ENCODE assay signal across 22 cellular contexts in genomic region chr9:87392091-87392490, GRCh38.
A peak's percentile ranks its signal among the peaks of the same experiment; 100 is the strongest.
DNase-seq lines count a peak whose midpoint lies in the region; ATAC-seq, FAIRE-seq and TF ChIP-seq lines count a peak whose summit lies in the region.
"Had no signal": no experiment of that assay in that cellular context is flagged by ENCODE, and none has a peak within 500 bp of the region (broad histone marks: within the 10 kb centered on the region; RNA-seq: fewer than 3 reads in every experiment).

No MANE protein-coding gene starts in this region.

- POLR2A ChIA-PET in H1 (lab: Charles Lee; ENCODE audit: partially characterized antibody) = no interaction called here

- no peaks in the 10 kb centered on the region for H3K27me3 ChIP-seq in H1 (replicated peaks in 1 of 4; ENCODE audit: control insufficient read depth in 3 of 4, extremely low read depth in 1 of 4, insufficient read depth in 3 of 4, low read length in 3 of 4)
- H3K27me3 ChIP-seq: BE2C had no signal

- CTCF ChIA-PET in H1 (lab: Charles Lee; ENCODE audit: partially characterized antibody) = interaction anchor here (1.1 kb wide), 1 partner anchor 218 kb away, joined by 3 read pairs; no protein-coding TSS in a partner anchor

- TF ChIP-seq POLR2A in H1 (IDR thresholded peaks at IDR 0.05; ENCODE audit: control extremely low read depth in 1 of 2, low read depth in 2 of 2, low read length in 2 of 2) = no peak

- no peak overlapping the region for H3K4ac ChIP-seq in H1 (replicated peaks; ENCODE audit: insufficient read length, low read depth, low read length)

- no peak overlapping the region for H3K9ac ChIP-seq in H1 (replicated peaks in 1 of 4; ENCODE audit: extremely low read depth in 1 of 4, low read depth in 3 of 4, low read length in 3 of 4)
- H3K9ac ChIP-seq: GM23248 had no signal

- peak overlapping the region; percentile 49; the same call in 1 of the 2 replicates for H2BK20ac ChIP-seq in H1 (ENCODE audit: low read length)

- no peaks in the 10 kb centered on the region for H3K36me3 ChIP-seq in H1 (ENCODE audit: control insufficient read depth in 2 of 4, insufficient read depth in 4 of 4, low read length in 3 of 4)
- H3K36me3 ChIP-seq: BE2C had no signal

- no peak overlapping the region for H4K5ac ChIP-seq in H1 (ENCODE audit: insufficient read length, low read depth, low read length)

- FAIRE-seq in RCC 7860 (lab: Jason Lieb, UNC) (peak; percentile 34), H1 (lab: Jason Lieb, UNC) (no peak)
- FAIRE-seq: A204.1, D721Med, G401.6, GM12891, GM18507, H54 had no signal

- no peak overlapping the region for H3K4me3 ChIP-seq in H1 (ENCODE audit: extremely low read depth in 1 of 4, insufficient read depth in 2 of 4, low read depth in 3 of 4, low read length in 4 of 4)
- H3K4me3 ChIP-seq: GM23248 had no signal

- no peak overlapping the region for H3K27ac ChIP-seq in H1 (ENCODE audit: low read depth, low read length)
- H3K27ac ChIP-seq: GM23248, HL-60 had no signal

- no peak for TF ChIP-seq RAD21 in H1 (IDR thresholded peaks at IDR 0.05 in 1 of 2, conservative IDR thresholded peaks at IDR 0.05 in 1 of 2; ENCODE audit: low read depth in 2 of 2, low read length in 2 of 2)

- no peaks in the 10 kb centered on the region for H3K23me2 ChIP-seq in H1 (ENCODE audit: low read depth, low read length)

- H2BK12ac ChIP-seq in H1 (ENCODE audit: low read depth, low read length) = no peak overlapping the region

- peaks cover 3 to 14% (median 8%) of the 10 kb centered on the region in 4 experiments; a peak in 4 of 7 replicates for H3K4me1 ChIP-seq in H1 (replicated peaks in 1 of 4; ENCODE audit: control insufficient read depth in 3 of 4, insufficient read depth in 4 of 4, low read length in 3 of 4)
- H3K4me1 ChIP-seq: BE2C had no signal

- 81% methylated on average over 2 of the region's 2 CpGs; no CpG with 5 or more reads in 1 of the 2 experiments for WGBS in H1 (ENCODE audit: extremely low coverage in 1 of 2, insufficient coverage in 1 of 2, insufficient read length in 1 of 2, insufficient replicate concordance in 2 of 2, low coverage in 1 of 2, low lambda C conversion rate in 2 of 2, missing lambda C conversion rate in 1 of 2), 2 experiments

- no peak for TF ChIP-seq EP300 in H1 (IDR thresholded peaks at IDR 0.05; ENCODE audit: borderline replicate concordance in 1 of 2, low read depth in 2 of 2, low read length in 2 of 2)

- H3K18ac ChIP-seq in H1 (ENCODE audit: extremely low read depth, low read length) = no peak overlapping the region

- no peak overlapping the region for H4K91ac ChIP-seq in H1 (replicated peaks; ENCODE audit: insufficient read length, low read length)

- no peak overlapping the region for H3K23ac ChIP-seq in H1 (ENCODE audit: insufficient read length)

- H3K4me2 ChIP-seq in H1 (ENCODE audit: insufficient read depth in 1 of 2, low read depth in 2 of 2, low read length in 2 of 2) = no peak overlapping the region

- no peak overlapping the region for H4K8ac ChIP-seq in H1 (ENCODE audit: extremely low read depth, insufficient read depth, low read length)

- peak overlapping the region; percentile 48 for H2BK120ac ChIP-seq in H1 (replicated peaks; ENCODE audit: low read depth, low read length)

- TF ChIP-seq CTCF in H1 (IDR thresholded peaks at IDR 0.05; ENCODE audit: control extremely low read depth in 1 of 3, insufficient read depth in 1 of 3, low read depth in 1 of 3, low read length in 3 of 3) = no peak

- no peaks in the 10 kb centered on the region; the same call in 1 of the 2 replicates for H3K79me1 ChIP-seq in H1 (ENCODE audit: low read depth, low read length)

- no peak overlapping the region for H2AK5ac ChIP-seq in H1 (ENCODE audit: low read depth, low read length)

- H2BK5ac ChIP-seq in H1 (ENCODE audit: low read depth, low read length) = no peak overlapping the region

- H3K9me3 ChIP-seq in H1 (ENCODE audit: insufficient read depth in 2 of 2, low read depth in 1 of 2, low read length in 1 of 2) = no peaks in the 10 kb centered on the region
- H3K9me3 ChIP-seq: BE2C, Caco-2 had no signal

- H2BK15ac ChIP-seq in H1 (ENCODE audit: low read length) = no peak overlapping the region

- DNase-seq in RCC 7860 (ENCODE audit: low spot score) (no peak), H1 (ENCODE audit: low read depth in 1 of 2, low spot score in 2 of 2) (no peak), kidney tubule cell (ENCODE audit: low spot score) (peak; percentile 38), NOMO-1 treated with DMSO at 0.1 percent for 48 hours (lab: John Stamatoyannopoulos, UW; ENCODE audit: unreplicated experiment) (no peak)
- no peak for DNase-seq in stimulated activated naive CD8-positive, alpha-beta T cell treated with anti-CD3 and anti-CD28 coated beads, Interleukin-15, Interleukin-2, amounts not matched to agents 100 U/mL and 50 U/mL, for 24 hours
- DNase-seq in activated CD4-positive, alpha-beta T cell treated with anti-CD3 and anti-CD28 coated beads, Interleukin-2, amount 50 U/mL, for 4 hours = no peak
- DNase-seq: ACHN; BE2C; C1 segment of cervical spinal cord; Caco-2; CD4-positive, CD25-positive, alpha-beta regulatory T cell; CD8-positive, alpha-beta memory T cell; GM23248; HCEC 1CT had no signal

- ATAC-seq in stimulated activated naive CD8-positive, alpha-beta T cell treated with anti-CD3 and anti-CD28 coated beads, Interleukin-15, Interleukin-2, amounts not matched to agents 100 U/mL and 50 U/mL, for 24 hours = no peak
- ATAC-seq in GM18502 (IDR thresholded peaks at IDR 0.05; ENCODE audit: poor library complexity, unreplicated experiment) = no peak

- H3K56ac ChIP-seq in H1 (replicated peaks; ENCODE audit: insufficient read length, low read depth, low read length) = no peak overlapping the region

- no peaks in the 10 kb centered on the region for H4K20me1 ChIP-seq in H1 (replicated peaks in 1 of 2; ENCODE audit: control insufficient read depth in 1 of 2, insufficient read depth in 2 of 2, low read length in 2 of 2)

- H3K79me2 ChIP-seq in H1 (ENCODE audit: control insufficient read depth in 1 of 2, insufficient read depth in 2 of 2, low read length in 2 of 2) = no peaks in the 10 kb centered on the region

- no peak overlapping the region for H3K14ac ChIP-seq in H1 (ENCODE audit: insufficient read length)

- H2AFZ ChIP-seq in H1 (ENCODE audit: low read length) = no peak overlapping the region
- H2AFZ ChIP-seq: GM23248 had no signal

TF ChIP-seq in H1, 55 proteins besides CTCF, POLR2A, EP300 and RAD21:
- TF ChIP-seq CHD2 (IDR thresholded peaks at IDR 0.05; ENCODE audit: low read length) (no peak), SIRT6 (IDR thresholded peaks at IDR 0.05; ENCODE audit: low read length) (no peak), ASH2L (IDR thresholded peaks at IDR 0.05; ENCODE audit: low read length) (no peak), SIN3A (conservative IDR thresholded peaks at IDR 0.05 in 1 of 2, IDR thresholded peaks at IDR 0.05 in 1 of 2; ENCODE audit: low read depth in 1 of 2, low read length in 2 of 2) (no peak), NRF1 (IDR thresholded peaks at IDR 0.05; ENCODE audit: low read depth, low read length) (no peak), KDM1A (IDR thresholded peaks at IDR 0.05; ENCODE audit: borderline replicate concordance, low read length) (no peak), RFX5 (IDR thresholded peaks at IDR 0.05; ENCODE audit: borderline replicate concordance, low read depth, low read length) (no peak), GABPA (IDR thresholded peaks at IDR 0.05; ENCODE audit: borderline replicate concordance, insufficient read depth, low read length) (no peak), KDM4A (IDR thresholded peaks at IDR 0.05; ENCODE audit: low read depth, low read length, severe bottlenecking) (no peak), TAF7 (optimal IDR thresholded peaks at IDR 0.05; ENCODE audit: borderline replicate concordance, low read depth, low read length) (no peak), YY1 (IDR thresholded peaks at IDR 0.05; ENCODE audit: low read depth, low read length) (no peak), HDAC2 (IDR thresholded peaks at IDR 0.05; ENCODE audit: borderline replicate concordance in 1 of 2, low read depth in 2 of 2, low read length in 2 of 2) (no peak), USF2 (IDR thresholded peaks at IDR 0.05; ENCODE audit: low read length) (no peak), PHF8 (conservative IDR thresholded peaks at IDR 0.05; ENCODE audit: low read depth, low read length) (no peak), E2F6 (IDR thresholded peaks at IDR 0.05) (no peak), CBX8 (IDR thresholded peaks at IDR 0.05; ENCODE audit: borderline replicate concordance, low read depth, low read length) (no peak)
- TF ChIP-seq, protein P1, sequence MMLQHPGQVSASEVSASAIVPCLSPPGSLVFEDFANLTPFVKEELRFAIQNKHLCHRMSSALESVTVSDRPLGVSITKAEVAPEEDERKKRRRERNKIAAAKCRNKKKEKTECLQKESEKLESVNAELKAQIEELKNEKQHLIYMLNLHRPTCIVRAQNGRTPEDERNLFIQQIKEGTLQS (IDR thresholded peaks at IDR 0.05; ENCODE audit: insufficient read depth, low read depth, low read length) = no peak
- TF ChIP-seq, protein P2, sequence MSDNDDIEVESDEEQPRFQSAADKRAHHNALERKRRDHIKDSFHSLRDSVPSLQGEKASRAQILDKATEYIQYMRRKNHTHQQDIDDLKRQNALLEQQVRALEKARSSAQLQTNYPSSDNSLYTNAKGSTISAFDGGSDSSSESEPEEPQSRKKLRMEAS (IDR thresholded peaks at IDR 0.05) = no peak
TF ChIP-seq in H1: peak in this region for 0.
